Comparison of ENCODE assay signal across 1 cellular context in the genomic region with DNA sequence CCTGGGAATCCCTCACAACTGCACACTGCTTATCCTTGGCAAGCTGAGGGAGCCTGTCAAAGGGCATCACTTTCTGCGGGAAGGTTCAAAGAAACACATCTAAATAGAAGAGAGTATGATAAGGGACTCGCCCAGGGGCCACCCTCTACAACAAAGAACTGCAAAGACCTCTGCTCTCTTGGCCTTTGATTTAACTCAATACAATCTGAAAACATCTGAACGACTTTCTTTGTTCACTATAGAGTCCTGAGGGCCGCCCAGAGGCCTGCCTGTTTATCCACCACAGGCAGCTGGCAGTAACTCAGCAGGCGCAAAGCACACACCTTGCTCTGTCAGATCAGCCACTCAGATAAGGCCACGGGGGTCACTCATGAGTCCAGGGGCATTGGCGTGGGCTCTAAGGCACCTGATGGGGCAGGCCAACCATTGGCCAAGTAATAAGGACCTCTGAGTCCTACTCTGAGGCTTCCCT.
TF ChIP-seq lines count a peak whose summit lies in the region.

No MANE protein-coding gene starts in this region.

TF ChIP-seq in HepG2, 621 proteins besides CTCF, POLR2A, EP300 and RAD21 (continues in another document):
- no peak for TF ChIP-seq SRSF4 (IDR thresholded peaks at IDR 0.05; ENCODE audit: low read depth, low read length, poor library complexity, severe bottlenecking)
- TF ChIP-seq PAWR (CRISPR knock-in tag; IDR thresholded peaks at IDR 0.05; ENCODE audit: borderline replicate concordance), result no peak
- TF ChIP-seq, protein P1, sequence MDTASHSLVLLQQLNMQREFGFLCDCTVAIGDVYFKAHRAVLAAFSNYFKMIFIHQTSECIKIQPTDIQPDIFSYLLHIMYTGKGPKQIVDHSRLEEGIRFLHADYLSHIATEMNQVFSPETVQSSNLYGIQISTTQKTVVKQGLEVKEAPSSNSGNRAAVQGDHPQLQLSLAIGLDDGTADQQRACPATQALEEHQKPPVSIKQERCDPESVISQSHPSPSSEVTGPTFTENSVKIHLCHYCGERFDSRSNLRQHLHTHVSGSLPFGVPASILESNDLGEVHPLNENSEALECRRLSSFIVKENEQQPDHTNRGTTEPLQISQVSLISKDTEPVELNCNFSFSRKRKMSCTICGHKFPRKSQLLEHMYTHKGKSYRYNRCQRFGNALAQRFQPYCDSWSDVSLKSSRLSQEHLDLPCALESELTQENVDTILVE (CRISPR knock-in tag; IDR thresholded peaks at IDR 0.05), result no peak
- TF ChIP-seq, protein P2, sequence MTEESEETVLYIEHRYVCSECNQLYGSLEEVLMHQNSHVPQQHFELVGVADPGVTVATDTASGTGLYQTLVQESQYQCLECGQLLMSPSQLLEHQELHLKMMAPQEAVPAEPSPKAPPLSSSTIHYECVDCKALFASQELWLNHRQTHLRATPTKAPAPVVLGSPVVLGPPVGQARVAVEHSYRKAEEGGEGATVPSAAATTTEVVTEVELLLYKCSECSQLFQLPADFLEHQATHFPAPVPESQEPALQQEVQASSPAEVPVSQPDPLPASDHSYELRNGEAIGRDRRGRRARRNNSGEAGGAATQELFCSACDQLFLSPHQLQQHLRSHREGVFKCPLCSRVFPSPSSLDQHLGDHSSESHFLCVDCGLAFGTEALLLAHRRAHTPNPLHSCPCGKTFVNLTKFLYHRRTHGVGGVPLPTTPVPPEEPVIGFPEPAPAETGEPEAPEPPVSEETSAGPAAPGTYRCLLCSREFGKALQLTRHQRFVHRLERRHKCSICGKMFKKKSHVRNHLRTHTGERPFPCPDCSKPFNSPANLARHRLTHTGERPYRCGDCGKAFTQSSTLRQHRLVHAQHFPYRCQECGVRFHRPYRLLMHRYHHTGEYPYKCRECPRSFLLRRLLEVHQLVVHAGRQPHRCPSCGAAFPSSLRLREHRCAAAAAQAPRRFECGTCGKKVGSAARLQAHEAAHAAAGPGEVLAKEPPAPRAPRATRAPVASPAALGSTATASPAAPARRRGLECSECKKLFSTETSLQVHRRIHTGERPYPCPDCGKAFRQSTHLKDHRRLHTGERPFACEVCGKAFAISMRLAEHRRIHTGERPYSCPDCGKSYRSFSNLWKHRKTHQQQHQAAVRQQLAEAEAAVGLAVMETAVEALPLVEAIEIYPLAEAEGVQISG (CRISPR knock-in tag; IDR thresholded peaks at IDR 0.05), result no peak; the same call in 1 of the 2 replicates
- no peak for TF ChIP-seq FOXM1 (CRISPR knock-in tag; IDR thresholded peaks at IDR 0.05)
- no peak for TF ChIP-seq ZNF766 (CRISPR knock-in tag; IDR thresholded peaks at IDR 0.05; ENCODE audit: borderline replicate concordance)
- no peak for TF ChIP-seq ZNF547 (CRISPR knock-in tag; IDR thresholded peaks at IDR 0.05)
- TF ChIP-seq EED (CRISPR knock-in tag; IDR thresholded peaks at IDR 0.05), result no peak
- TF ChIP-seq, protein P3, sequence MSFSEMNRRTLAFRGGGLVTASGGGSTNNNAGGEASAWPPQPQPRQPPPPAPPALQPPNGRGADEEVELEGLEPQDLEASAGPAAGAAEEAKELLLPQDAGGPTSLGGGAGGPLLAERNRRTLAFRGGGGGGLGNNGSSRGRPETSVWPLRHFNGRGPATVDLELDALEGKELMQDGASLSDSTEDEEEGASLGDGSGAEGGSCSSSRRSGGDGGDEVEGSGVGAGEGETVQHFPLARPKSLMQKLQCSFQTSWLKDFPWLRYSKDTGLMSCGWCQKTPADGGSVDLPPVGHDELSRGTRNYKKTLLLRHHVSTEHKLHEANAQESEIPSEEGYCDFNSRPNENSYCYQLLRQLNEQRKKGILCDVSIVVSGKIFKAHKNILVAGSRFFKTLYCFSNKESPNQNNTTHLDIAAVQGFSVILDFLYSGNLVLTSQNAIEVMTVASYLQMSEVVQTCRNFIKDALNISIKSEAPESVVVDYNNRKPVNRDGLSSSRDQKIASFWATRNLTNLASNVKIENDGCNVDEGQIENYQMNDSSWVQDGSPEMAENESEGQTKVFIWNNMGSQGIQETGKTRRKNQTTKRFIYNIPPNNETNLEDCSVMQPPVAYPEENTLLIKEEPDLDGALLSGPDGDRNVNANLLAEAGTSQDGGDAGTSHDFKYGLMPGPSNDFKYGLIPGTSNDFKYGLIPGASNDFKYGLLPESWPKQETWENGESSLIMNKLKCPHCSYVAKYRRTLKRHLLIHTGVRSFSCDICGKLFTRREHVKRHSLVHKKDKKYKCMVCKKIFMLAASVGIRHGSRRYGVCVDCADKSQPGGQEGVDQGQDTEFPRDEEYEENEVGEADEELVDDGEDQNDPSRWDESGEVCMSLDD (CRISPR knock-in tag; IDR thresholded peaks at IDR 0.05; ENCODE audit: borderline replicate concordance), result no peak
- TF ChIP-seq ZNF660 (CRISPR knock-in tag; IDR thresholded peaks at IDR 0.05; ENCODE audit: borderline replicate concordance, low read depth), result no peak
- TF ChIP-seq, protein P4, sequence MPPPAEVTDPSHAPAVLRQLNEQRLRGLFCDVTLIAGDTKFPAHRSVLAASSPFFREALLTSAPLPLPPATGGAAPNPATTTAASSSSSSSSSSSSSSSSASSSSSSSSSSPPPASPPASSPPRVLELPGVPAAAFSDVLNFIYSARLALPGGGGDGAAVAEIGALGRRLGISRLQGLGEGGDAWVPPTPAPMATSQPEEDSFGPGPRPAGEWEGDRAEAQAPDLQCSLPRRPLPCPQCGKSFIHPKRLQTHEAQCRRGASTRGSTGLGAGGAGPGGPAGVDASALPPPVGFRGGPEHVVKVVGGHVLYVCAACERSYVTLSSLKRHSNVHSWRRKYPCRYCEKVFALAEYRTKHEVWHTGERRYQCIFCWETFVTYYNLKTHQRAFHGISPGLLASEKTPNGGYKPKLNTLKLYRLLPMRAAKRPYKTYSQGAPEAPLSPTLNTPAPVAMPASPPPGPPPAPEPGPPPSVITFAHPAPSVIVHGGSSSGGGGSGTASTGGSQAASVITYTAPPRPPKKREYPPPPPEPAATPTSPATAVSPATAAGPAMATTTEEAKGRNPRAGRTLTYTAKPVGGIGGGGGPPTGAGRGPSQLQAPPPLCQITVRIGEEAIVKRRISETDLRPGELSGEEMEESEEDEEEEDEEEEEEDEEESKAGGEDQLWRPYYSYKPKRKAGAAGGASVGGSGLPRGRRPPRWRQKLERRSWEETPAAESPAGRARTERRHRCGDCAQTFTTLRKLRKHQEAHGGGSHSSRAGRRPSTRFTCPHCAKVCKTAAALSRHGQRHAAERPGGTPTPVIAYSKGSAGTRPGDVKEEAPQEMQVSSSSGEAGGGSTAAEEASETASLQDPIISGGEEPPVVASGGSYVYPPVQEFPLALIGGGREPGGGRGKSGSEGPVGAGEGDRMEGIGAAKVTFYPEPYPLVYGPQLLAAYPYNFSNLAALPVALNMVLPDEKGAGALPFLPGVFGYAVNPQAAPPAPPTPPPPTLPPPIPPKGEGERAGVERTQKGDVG (CRISPR knock-in tag; IDR thresholded peaks at IDR 0.05; ENCODE audit: borderline replicate concordance), result no peak
- TF ChIP-seq, protein P5, sequence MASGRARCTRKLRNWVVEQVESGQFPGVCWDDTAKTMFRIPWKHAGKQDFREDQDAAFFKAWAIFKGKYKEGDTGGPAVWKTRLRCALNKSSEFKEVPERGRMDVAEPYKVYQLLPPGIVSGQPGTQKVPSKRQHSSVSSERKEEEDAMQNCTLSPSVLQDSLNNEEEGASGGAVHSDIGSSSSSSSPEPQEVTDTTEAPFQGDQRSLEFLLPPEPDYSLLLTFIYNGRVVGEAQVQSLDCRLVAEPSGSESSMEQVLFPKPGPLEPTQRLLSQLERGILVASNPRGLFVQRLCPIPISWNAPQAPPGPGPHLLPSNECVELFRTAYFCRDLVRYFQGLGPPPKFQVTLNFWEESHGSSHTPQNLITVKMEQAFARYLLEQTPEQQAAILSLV (CRISPR knock-in tag; IDR thresholded peaks at IDR 0.05; ENCODE audit: borderline replicate concordance), result no peak
- TF ChIP-seq MZF1 (CRISPR knock-in tag; IDR thresholded peaks at IDR 0.05; ENCODE audit: borderline replicate concordance), result no peak
- TF ChIP-seq, protein P6, sequence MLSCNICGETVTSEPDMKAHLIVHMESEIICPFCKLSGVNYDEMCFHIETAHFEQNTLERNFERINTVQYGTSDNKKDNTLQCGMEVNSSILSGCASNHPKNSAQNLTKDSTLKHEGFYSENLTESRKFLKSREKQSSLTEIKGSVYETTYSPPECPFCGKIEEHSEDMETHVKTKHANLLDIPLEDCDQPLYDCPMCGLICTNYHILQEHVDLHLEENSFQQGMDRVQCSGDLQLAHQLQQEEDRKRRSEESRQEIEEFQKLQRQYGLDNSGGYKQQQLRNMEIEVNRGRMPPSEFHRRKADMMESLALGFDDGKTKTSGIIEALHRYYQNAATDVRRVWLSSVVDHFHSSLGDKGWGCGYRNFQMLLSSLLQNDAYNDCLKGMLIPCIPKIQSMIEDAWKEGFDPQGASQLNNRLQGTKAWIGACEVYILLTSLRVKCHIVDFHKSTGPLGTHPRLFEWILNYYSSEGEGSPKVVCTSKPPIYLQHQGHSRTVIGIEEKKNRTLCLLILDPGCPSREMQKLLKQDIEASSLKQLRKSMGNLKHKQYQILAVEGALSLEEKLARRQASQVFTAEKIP (CRISPR knock-in tag; IDR thresholded peaks at IDR 0.05; ENCODE audit: borderline replicate concordance), result no peak
- TF ChIP-seq, protein P7, sequence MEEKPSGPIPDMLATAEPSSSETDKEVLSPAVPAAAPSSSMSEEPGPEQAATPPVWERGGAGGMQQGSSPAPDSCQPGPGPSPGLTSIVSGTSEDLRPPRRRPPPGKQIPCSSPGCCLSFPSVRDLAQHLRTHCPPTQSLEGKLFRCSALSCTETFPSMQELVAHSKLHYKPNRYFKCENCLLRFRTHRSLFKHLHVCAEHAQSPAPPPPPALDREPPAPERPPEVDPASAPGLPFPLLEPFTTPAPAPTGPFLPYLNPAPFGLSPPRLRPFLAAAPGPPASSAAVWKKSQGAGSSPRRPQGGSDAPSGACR (CRISPR knock-in tag; IDR thresholded peaks at IDR 0.05), result no peak
- TF ChIP-seq RCOR2 (CRISPR knock-in tag; IDR thresholded peaks at IDR 0.05), result peak; percentile 87; the same call in 1 of the 2 replicates
- TF ChIP-seq, protein P8, sequence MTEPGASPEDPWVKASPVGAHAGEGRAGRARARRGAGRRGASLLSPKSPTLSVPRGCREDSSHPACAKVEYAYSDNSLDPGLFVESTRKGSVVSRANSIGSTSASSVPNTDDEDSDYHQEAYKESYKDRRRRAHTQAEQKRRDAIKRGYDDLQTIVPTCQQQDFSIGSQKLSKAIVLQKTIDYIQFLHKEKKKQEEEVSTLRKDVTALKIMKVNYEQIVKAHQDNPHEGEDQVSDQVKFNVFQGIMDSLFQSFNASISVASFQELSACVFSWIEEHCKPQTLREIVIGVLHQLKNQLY (CRISPR knock-in tag; IDR thresholded peaks at IDR 0.05), result peak; percentile 78
- no peak for TF ChIP-seq ZFP36L2 (CRISPR knock-in tag; IDR thresholded peaks at IDR 0.05)
- TF ChIP-seq FOXK1 (CRISPR knock-in tag; IDR thresholded peaks at IDR 0.05; ENCODE audit: borderline replicate concordance, low read depth), result peak; percentile 65; the same call in 1 of the 2 replicates
- no peak for TF ChIP-seq PCBP1 (IDR thresholded peaks at IDR 0.05; ENCODE audit: borderline replicate concordance, low read depth, low read length)
- no peak for TF ChIP-seq ZNF33A (CRISPR knock-in tag; IDR thresholded peaks at IDR 0.05; ENCODE audit: borderline replicate concordance)
- TF ChIP-seq, protein P9, sequence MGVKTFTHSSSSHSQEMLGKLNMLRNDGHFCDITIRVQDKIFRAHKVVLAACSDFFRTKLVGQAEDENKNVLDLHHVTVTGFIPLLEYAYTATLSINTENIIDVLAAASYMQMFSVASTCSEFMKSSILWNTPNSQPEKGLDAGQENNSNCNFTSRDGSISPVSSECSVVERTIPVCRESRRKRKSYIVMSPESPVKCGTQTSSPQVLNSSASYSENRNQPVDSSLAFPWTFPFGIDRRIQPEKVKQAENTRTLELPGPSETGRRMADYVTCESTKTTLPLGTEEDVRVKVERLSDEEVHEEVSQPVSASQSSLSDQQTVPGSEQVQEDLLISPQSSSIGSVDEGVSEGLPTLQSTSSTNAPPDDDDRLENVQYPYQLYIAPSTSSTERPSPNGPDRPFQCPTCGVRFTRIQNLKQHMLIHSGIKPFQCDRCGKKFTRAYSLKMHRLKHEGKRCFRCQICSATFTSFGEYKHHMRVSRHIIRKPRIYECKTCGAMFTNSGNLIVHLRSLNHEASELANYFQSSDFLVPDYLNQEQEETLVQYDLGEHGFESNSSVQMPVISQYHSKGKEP (CRISPR knock-in tag; IDR thresholded peaks at IDR 0.05), result no peak
- no peak for TF ChIP-seq PHB2 (IDR thresholded peaks at IDR 0.05; ENCODE audit: partially characterized antibody)
- TF ChIP-seq, protein P10, sequence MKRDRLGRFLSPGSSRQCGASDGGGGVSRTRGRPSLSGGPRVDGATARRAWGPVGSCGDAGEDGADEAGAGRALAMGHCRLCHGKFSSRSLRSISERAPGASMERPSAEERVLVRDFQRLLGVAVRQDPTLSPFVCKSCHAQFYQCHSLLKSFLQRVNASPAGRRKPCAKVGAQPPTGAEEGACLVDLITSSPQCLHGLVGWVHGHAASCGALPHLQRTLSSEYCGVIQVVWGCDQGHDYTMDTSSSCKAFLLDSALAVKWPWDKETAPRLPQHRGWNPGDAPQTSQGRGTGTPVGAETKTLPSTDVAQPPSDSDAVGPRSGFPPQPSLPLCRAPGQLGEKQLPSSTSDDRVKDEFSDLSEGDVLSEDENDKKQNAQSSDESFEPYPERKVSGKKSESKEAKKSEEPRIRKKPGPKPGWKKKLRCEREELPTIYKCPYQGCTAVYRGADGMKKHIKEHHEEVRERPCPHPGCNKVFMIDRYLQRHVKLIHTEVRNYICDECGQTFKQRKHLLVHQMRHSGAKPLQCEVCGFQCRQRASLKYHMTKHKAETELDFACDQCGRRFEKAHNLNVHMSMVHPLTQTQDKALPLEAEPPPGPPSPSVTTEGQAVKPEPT (CRISPR knock-in tag; IDR thresholded peaks at IDR 0.05; ENCODE audit: low read depth), result no peak
- no peak for TF ChIP-seq ZFYVE20 (CRISPR knock-in tag; IDR thresholded peaks at IDR 0.05; ENCODE audit: borderline replicate concordance, low read depth)
- TF ChIP-seq RBM22 (optimal IDR thresholded peaks at IDR 0.05; ENCODE audit: low read length), result no peak
- TF ChIP-seq ZMYM4 (CRISPR knock-in tag; IDR thresholded peaks at IDR 0.05), result peak; percentile 57
- no peak for TF ChIP-seq HES4 (CRISPR knock-in tag; IDR thresholded peaks at IDR 0.05; ENCODE audit: borderline replicate concordance)
- TF ChIP-seq, protein P11, sequence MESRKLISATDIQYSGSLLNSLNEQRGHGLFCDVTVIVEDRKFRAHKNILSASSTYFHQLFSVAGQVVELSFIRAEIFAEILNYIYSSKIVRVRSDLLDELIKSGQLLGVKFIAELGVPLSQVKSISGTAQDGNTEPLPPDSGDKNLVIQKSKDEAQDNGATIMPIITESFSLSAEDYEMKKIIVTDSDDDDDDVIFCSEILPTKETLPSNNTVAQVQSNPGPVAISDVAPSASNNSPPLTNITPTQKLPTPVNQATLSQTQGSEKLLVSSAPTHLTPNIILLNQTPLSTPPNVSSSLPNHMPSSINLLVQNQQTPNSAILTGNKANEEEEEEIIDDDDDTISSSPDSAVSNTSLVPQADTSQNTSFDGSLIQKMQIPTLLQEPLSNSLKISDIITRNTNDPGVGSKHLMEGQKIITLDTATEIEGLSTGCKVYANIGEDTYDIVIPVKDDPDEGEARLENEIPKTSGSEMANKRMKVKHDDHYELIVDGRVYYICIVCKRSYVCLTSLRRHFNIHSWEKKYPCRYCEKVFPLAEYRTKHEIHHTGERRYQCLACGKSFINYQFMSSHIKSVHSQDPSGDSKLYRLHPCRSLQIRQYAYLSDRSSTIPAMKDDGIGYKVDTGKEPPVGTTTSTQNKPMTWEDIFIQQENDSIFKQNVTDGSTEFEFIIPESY (CRISPR knock-in tag; IDR thresholded peaks at IDR 0.05), result no peak
- TF ChIP-seq CHD4 (IDR thresholded peaks at IDR 0.05; ENCODE audit: borderline replicate concordance, low read length), result no peak
- no peak for TF ChIP-seq MAFK (conservative IDR thresholded peaks at IDR 0.05 in 1 of 2, IDR thresholded peaks at IDR 0.05 in 1 of 2; ENCODE audit: low read length in 2 of 2)
- no peak for TF ChIP-seq SMYD3 (CRISPR knock-in tag; IDR thresholded peaks at IDR 0.05)
- TF ChIP-seq AHR (CRISPR knock-in tag; IDR thresholded peaks at IDR 0.05), result no peak
- peak; percentile 73; the same call in 1 of the 2 replicates for TF ChIP-seq HMG20B (CRISPR knock-in tag; conservative IDR thresholded peaks at IDR 0.05)
